ENCODE assay signal across 15 cellular contexts in the genomic region with DNA sequence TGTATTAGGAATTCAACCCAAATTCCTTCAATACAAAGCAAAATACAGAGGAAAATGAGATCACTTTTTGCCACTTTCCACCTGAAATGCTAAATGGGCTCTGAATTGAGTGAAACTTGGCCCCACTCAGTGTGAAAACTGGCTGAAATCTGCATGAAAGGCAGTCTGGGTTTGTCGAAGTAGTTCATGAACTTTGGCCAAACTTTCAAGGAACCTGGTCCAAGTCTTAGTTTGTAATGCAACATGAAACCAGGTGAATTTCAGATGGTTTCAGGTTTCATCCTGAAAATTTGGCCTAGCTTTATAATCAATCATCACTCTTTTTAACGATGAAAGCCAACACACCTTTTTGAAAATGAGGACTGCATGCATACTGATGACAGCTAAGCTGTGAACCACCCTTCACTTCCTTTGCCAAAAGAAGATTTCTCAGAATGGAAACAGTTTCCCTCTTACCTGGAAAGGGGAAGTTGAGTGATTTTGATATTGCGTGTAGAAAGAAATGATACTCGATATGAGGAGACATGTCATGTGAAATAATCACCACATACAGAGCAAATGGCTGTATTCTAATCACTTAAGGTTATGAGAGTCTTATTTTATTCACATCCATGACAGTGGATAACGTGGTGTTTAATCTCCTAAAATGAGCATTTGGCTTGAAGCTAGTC.
DNase-seq lines count a peak whose midpoint lies in the region; ATAC-seq, FAIRE-seq and TF ChIP-seq lines count a peak whose summit lies in the region.
"Had no signal": no experiment of that assay in that cellular context is flagged by ENCODE, and none has a peak within 500 bp of the region (broad histone marks: within the 10 kb centered on the region; RNA-seq: fewer than 3 reads in every experiment).

No MANE protein-coding gene starts in this region.

- H3K36me3 Mint-ChIP-seq in natural killer cell treated with Interleukin-12 subunit alpha and Interleukin-12 subunit beta and Interleukin-15 and Interleukin-18, amount 100 ng/mL, for 72 hours: no peaks in the 10 kb centered on the region
- no peaks in the 10 kb centered on the region for H3K36me3 Mint-ChIP-seq in natural killer cell
- peaks cover 46% of the 10 kb centered on the region for H3K36me3 Mint-ChIP-seq in activated CD4-positive, alpha-beta memory T cell treated with anti-CD3 and anti-CD28 coated beads, Interleukin-2, amount 10 ng/mL, durations not matched to agents 7 days and 5 days (ENCODE audit: low read depth)

- no TSS peak for BruUV-seq in HepG2 (replicated peaks; lab: Mats Ljungman, UMichigan)

- DNase-seq in natural killer cell treated with Interleukin-12 subunit alpha and Interleukin-12 subunit beta and Interleukin-15 and Interleukin-18, amount 100 ng/mL, for 72 hours (ENCODE audit: low spot score): no peak
- DNase-seq in natural killer cell (no peak), HepG2 (ENCODE audit: low spot score) (no peak), retina (no peak), NCI-H526 (lab: John Stamatoyannopoulos, UW) (no peak)
- no peak for DNase-seq in activated CD4-positive, alpha-beta memory T cell treated with anti-CD3 and anti-CD28 coated beads, Interleukin-2, amount 10 ng/mL, durations not matched to agents 7 days and 5 days
- DNase-seq: DMS79 treated with DMSO at 0.1 percent for 48 hours; NCI-H2029 treated with DMSO at 0.1 percent for 48 hours; SJCRH30; stimulated activated CD4-positive, alpha-beta T cell treated with anti-CD3 and anti-CD28 coated beads, Interleukin-2, amount 100 ng/mL, for 48 hours had no signal

- H3K36me3 ChIP-seq in HepG2 (replicated peaks in 1 of 2; ENCODE audit: control insufficient read depth in 1 of 2, insufficient read depth in 2 of 2, low read length in 2 of 2): no peaks in the 10 kb centered on the region
- H3K36me3 ChIP-seq: SJCRH30 had no signal

- intact Hi-C loops in natural killer cell (cut with micrococcal nuclease): no loop called here
- intact Hi-C loops in HepG2 (cut with micrococcal nuclease; ENCODE audit: unreplicated experiment): no loop called here

- H3K9ac ChIP-seq in HepG2 (ENCODE audit: insufficient read depth, low read depth, low read length): no peak overlapping the region

- ATAC-seq in natural killer cell treated with Interleukin-12 subunit alpha and Interleukin-12 subunit beta and Interleukin-15 and Interleukin-18, amount 100 ng/mL, for 72 hours: peak; percentile 66 to 77
- ATAC-seq in natural killer cell (no peak), HG02970 (IDR thresholded peaks at IDR 0.05; ENCODE audit: low FRiP score, unreplicated experiment) (peak; percentile 47), HepG2 (no peak), GM21737 (IDR thresholded peaks at IDR 0.05; ENCODE audit: unreplicated experiment) (no peak)

- H3K4me1 ChIP-seq in HepG2 (ENCODE audit: insufficient read depth, low read length): no peaks in the 10 kb centered on the region

- H2AFZ ChIP-seq in HepG2 (ENCODE audit: low read length): no peak overlapping the region

- H3K27ac ChIP-seq in HepG2 (ENCODE audit: extremely low read length, insufficient read depth, low read length): no peak overlapping the region
- H3K27ac ChIP-seq: epithelial cell of prostate, SJCRH30, VCaP had no signal

- in situ Hi-C loops in HepG2 (cut with HindIII; ENCODE audit: extremely low pct_ligation_motif_present, low pct_unique_long_range_greater_than_20kb): no loop called here

- no peak for TF ChIP-seq EP300 in HepG2 (IDR thresholded peaks at IDR 0.05; ENCODE audit: low read depth in 2 of 2, low read length in 2 of 2)
- no peak for TF ChIP-seq EP300 in HepG2 (CRISPR knock-in tag; IDR thresholded peaks at IDR 0.05; ENCODE audit: borderline replicate concordance)

- H3K27ac Mint-ChIP-seq in natural killer cell treated with Interleukin-12 subunit alpha and Interleukin-12 subunit beta and Interleukin-15 and Interleukin-18, amount 100 ng/mL, for 72 hours: peak overlapping the region; percentile 42 to 57
- H3K27ac Mint-ChIP-seq in natural killer cell: no peak overlapping the region
- H3K27ac Mint-ChIP-seq in activated CD4-positive, alpha-beta memory T cell treated with anti-CD3 and anti-CD28 coated beads, Interleukin-2, amount 10 ng/mL, durations not matched to agents 7 days and 5 days: peak overlapping the region; percentile 90

- no peaks in the 10 kb centered on the region for H3K9me3 ChIP-seq in HepG2 (ENCODE audit: low read length)
- H3K9me3 ChIP-seq: SJCRH30 had no signal

- H3K4me3 ChIP-seq in HepG2 (replicated peaks in 1 of 3; ENCODE audit: insufficient read depth in 1 of 3, low read depth in 2 of 3, low read length in 3 of 3): no peak overlapping the region
- H3K4me3 ChIP-seq: SJCRH30 had no signal

- no peaks in the 10 kb centered on the region for H3K27me3 ChIP-seq in HepG2 (ENCODE audit: control insufficient read depth in 1 of 2, insufficient read depth in 2 of 2, low read length in 2 of 2)
- H3K27me3 ChIP-seq: SJCRH30 had no signal

- no peak for TF ChIP-seq RAD21 in HepG2 (CRISPR knock-in tag; IDR thresholded peaks at IDR 0.05)

- no peak for TF ChIP-seq POLR2A in HepG2 (IDR thresholded peaks at IDR 0.05; ENCODE audit: insufficient read depth in 1 of 2, low read depth in 2 of 2, low read length in 2 of 2)

- no peaks in the 10 kb centered on the region for H3K4me1 Mint-ChIP-seq in natural killer cell treated with Interleukin-12 subunit alpha and Interleukin-12 subunit beta and Interleukin-15 and Interleukin-18, amount 100 ng/mL, for 72 hours (ENCODE audit: low read depth in 2 of 2)
- no peaks in the 10 kb centered on the region for H3K4me1 Mint-ChIP-seq in natural killer cell
- peaks cover 34% of the 10 kb centered on the region for H3K4me1 Mint-ChIP-seq in activated CD4-positive, alpha-beta memory T cell treated with anti-CD3 and anti-CD28 coated beads, Interleukin-2, amount 10 ng/mL, durations not matched to agents 7 days and 5 days
- H3K4me1 Mint-ChIP-seq: central memory CD8-positive, alpha-beta T cell had no signal

- CTCF ChIA-PET in activated CD4-positive, alpha-beta memory T cell treated with anti-CD3 and anti-CD28 coated beads, Interleukin-2, amount 10 ng/mL, durations not matched to agents 7 days and 5 days (lab: Charles Lee): no interaction called here
- CTCF ChIA-PET in HepG2 (lab: Yijun Ruan, JAX; ENCODE audit: low intra/inter-chr PET ratio, low total read pairs): no interaction called here

- no peaks in the 10 kb centered on the region for H3K79me2 ChIP-seq in HepG2 (ENCODE audit: insufficient read depth, low read length)

- TF ChIP-seq CTCF in natural killer cell (IDR thresholded peaks at IDR 0.05) (no peak), HepG2 (CRISPR knock-in tag; IDR thresholded peaks at IDR 0.05) (no peak)

- H3K9me3 Mint-ChIP-seq in natural killer cell treated with Interleukin-12 subunit alpha and Interleukin-12 subunit beta and Interleukin-15 and Interleukin-18, amount 100 ng/mL, for 72 hours: peaks cover 13% of the 10 kb centered on the region
- peaks cover 5 to 7% of the 10 kb centered on the region in 2 donors for H3K9me3 Mint-ChIP-seq in natural killer cell
- peaks cover 24% of the 10 kb centered on the region for H3K9me3 Mint-ChIP-seq in activated CD4-positive, alpha-beta memory T cell treated with anti-CD3 and anti-CD28 coated beads, Interleukin-2, amount 10 ng/mL, durations not matched to agents 7 days and 5 days

- peaks cover 6 to 12% of the 10 kb centered on the region in 2 donors for H3K27me3 Mint-ChIP-seq in natural killer cell treated with Interleukin-12 subunit alpha and Interleukin-12 subunit beta and Interleukin-15 and Interleukin-18, amount 100 ng/mL, for 72 hours
- H3K27me3 Mint-ChIP-seq in natural killer cell (ENCODE audit: low read depth in 2 of 2): no peaks in the 10 kb centered on the region
- H3K27me3 Mint-ChIP-seq in activated CD4-positive, alpha-beta memory T cell treated with anti-CD3 and anti-CD28 coated beads, Interleukin-2, amount 10 ng/mL, durations not matched to agents 7 days and 5 days: no peaks in the 10 kb centered on the region

- POLR2A ChIA-PET in activated CD4-positive, alpha-beta memory T cell treated with anti-CD3 and anti-CD28 coated beads, Interleukin-2, amount 10 ng/mL, durations not matched to agents 7 days and 5 days (lab: Charles Lee): interaction anchor here (0.9 to 1.5 kb wide), 2 partner anchors 323 to 353 kb away, joined by 3 to 5 read pairs; a partner anchor contains a TSS
- POLR2A ChIA-PET in HepG2 (lab: Yijun Ruan, JAX): no interaction called here

- no peaks in the 10 kb centered on the region for H4K20me1 ChIP-seq in HepG2 (ENCODE audit: insufficient read depth, low read length)

- FAIRE-seq in HepG2 (lab: Jason Lieb, UNC): no peak

- WGBS in HepG2 (ENCODE audit: low lambda C conversion rate): under 1% methylated on average over 5 of the region's 5 CpGs

- no peak overlapping the region for H3K4me2 ChIP-seq in HepG2 (ENCODE audit: low read depth, low read length)

- peak overlapping the region; percentile 39 for H3K4me3 Mint-ChIP-seq in natural killer cell treated with Interleukin-12 subunit alpha and Interleukin-12 subunit beta and Interleukin-15 and Interleukin-18, amount 100 ng/mL, for 72 hours
- H3K4me3 Mint-ChIP-seq in natural killer cell: no peak overlapping the region
- peak overlapping the region; percentile 18 for H3K4me3 Mint-ChIP-seq in activated CD4-positive, alpha-beta memory T cell treated with anti-CD3 and anti-CD28 coated beads, Interleukin-2, amount 10 ng/mL, durations not matched to agents 7 days and 5 days
- H3K4me3 Mint-ChIP-seq: central memory CD8-positive, alpha-beta T cell had no signal

TF ChIP-seq in HepG2, 621 proteins besides CTCF, POLR2A, EP300 and RAD21 (continues in another document):
- no peak for TF ChIP-seq FOXJ3 (CRISPR knock-in tag; IDR thresholded peaks at IDR 0.05; ENCODE audit: borderline replicate concordance)
- TF ChIP-seq HHEX (CRISPR knock-in tag; IDR thresholded peaks at IDR 0.05): no peak
- TF ChIP-seq ZNF451 (CRISPR knock-in tag; IDR thresholded peaks at IDR 0.05): no peak
- TF ChIP-seq, protein P1, sequence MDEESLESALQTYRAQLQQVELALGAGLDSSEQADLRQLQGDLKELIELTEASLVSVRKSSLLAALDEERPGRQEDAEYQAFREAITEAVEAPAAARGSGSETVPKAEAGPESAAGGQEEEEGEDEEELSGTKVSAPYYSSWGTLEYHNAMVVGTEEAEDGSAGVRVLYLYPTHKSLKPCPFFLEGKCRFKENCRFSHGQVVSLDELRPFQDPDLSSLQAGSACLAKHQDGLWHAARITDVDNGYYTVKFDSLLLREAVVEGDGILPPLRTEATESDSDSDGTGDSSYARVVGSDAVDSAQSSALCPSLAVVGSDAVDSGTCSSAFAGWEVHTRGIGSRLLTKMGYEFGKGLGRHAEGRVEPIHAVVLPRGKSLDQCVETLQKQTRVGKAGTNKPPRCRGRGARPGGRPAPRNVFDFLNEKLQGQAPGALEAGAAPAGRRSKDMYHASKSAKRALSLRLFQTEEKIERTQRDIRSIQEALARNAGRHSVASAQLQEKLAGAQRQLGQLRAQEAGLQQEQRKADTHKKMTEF (CRISPR knock-in tag; IDR thresholded peaks at IDR 0.05): no peak
- no peak for TF ChIP-seq NR2F6 (IDR thresholded peaks at IDR 0.05)
- no peak for TF ChIP-seq NR2F6 (CRISPR knock-in tag; IDR thresholded peaks at IDR 0.05)
- TF ChIP-seq ZNF430 (CRISPR knock-in tag; IDR thresholded peaks at IDR 0.05): no peak
- TF ChIP-seq SMARCC2 (IDR thresholded peaks at IDR 0.05): no peak
- no peak for TF ChIP-seq KLF12 (CRISPR knock-in tag; IDR thresholded peaks at IDR 0.05; ENCODE audit: borderline replicate concordance)
- TF ChIP-seq NKX3-1 (CRISPR knock-in tag; IDR thresholded peaks at IDR 0.05): no peak

Comparison
In these comparisons a context has a peak if more than half of its experiments do, and no peak if none do; other contexts are left out.
1. ATAC-seq: peak in natural killer cell treated with Interleukin-12 subunit alpha and Interleukin-12 subunit beta and Interleukin-15 and Interleukin-18, amount 100 ng/mL, for 72 hours (2 of 2) and HG02970 (single experiment); none in natural killer cell (0 of 3), HepG2 (single experiment) and GM21737 (single experiment).
2. H3K27ac Mint-ChIP-seq: peak in natural killer cell treated with Interleukin-12 subunit alpha and Interleukin-12 subunit beta and Interleukin-15 and Interleukin-18, amount 100 ng/mL, for 72 hours (2 of 2) and activated CD4-positive, alpha-beta memory T cell treated with anti-CD3 and anti-CD28 coated beads, Interleukin-2, amount 10 ng/mL, durations not matched to agents 7 days and 5 days (single experiment); none in natural killer cell (0 of 2).